ENCODE assay signal across 25 cellular contexts in genomic region chr7:15643000-15643705, GRCh38. TPM values are rescaled to one million over a fixed set of nuclear protein-coding genes. Genes with fewer than 3 reads are reported as not detected.
A peak's percentile ranks its signal among the peaks of the same experiment; 100 is the strongest.
DNase-seq lines count a peak whose midpoint lies in the region; FAIRE-seq and TF ChIP-seq lines count a peak whose summit lies in the region.
"Had no signal": no experiment of that assay in that cellular context is flagged by ENCODE, and none has a peak within 500 bp of the region (broad histone marks: within the 10 kb centered on the region; RNA-seq: fewer than 3 reads in every experiment).

No MANE protein-coding gene starts in this region.

- TF ChIP-seq CTCF in MCF 10A (IDR thresholded peaks at IDR 0.05; ENCODE audit: unreplicated experiment) = no peak
- no peak for TF ChIP-seq CTCF in mammary epithelial cell (conservative IDR thresholded peaks at IDR 0.05 in 1 of 2, IDR thresholded peaks at IDR 0.05 in 1 of 2; ENCODE audit: extremely low read depth in 1 of 2, insufficient read depth in 1 of 2, low read depth in 1 of 2, low read length in 2 of 2)
- TF ChIP-seq CTCF in uterus (IDR thresholded peaks at IDR 0.05) = no peak

- H4K20me1 ChIP-seq in mammary epithelial cell (ENCODE audit: insufficient read depth, low read length) = no peaks in the 10 kb centered on the region

- no peak for TF ChIP-seq POLR2A in uterus (IDR thresholded peaks at IDR 0.05)

- peak; percentile 3 for DNase-seq in MCF 10A (ENCODE audit: unreplicated experiment)
- no peak for DNase-seq in mammary epithelial cell
- DNase-seq in RCC 7860 (ENCODE audit: low spot score) = peak; percentile 94
- DNase-seq in glomerular visceral epithelial cell (ENCODE audit: extremely low spot score) = peak; percentile 93
- no peak for DNase-seq in frontal cortex (ENCODE audit: low spot score in 2 of 2)
- no peak for DNase-seq in uterus
- no peak for DNase-seq in NCI-H1930 (lab: John Stamatoyannopoulos, UW)
- no peak for DNase-seq in activated T-cell treated with anti-CD3 and anti-CD28 coated beads for 4 hours
- DNase-seq: activated CD4-positive, alpha-beta T cell treated with anti-CD3 and anti-CD28 coated beads for 1 hour; activated naive CD8-positive, alpha-beta T cell treated with anti-CD3 and anti-CD28 coated beads, Interleukin-2, amount 10 ng/mL, durations not matched to agents 7 days and 5 days; colonic mucosa; hippocampal formation; KBM-7; kidney; NCI-H1092; NCI-H526; stimulated activated CD4-positive, alpha-beta T cell treated with anti-CD3 and anti-CD28 coated beads, Interleukin-2, amount 100 ng/mL, for 24 hours; trophoblast cell had no signal

- intact Hi-C loops in MCF 10A (cut with micrococcal nuclease) (no loop called here), mammary epithelial cell (cut with micrococcal nuclease) (no loop called here), uterus (cut with DNase I; ENCODE audit: low total_unique reads) (no loop called here)

- no peaks in the 10 kb centered on the region for H3K9me3 ChIP-seq in mammary epithelial cell (replicated peaks; ENCODE audit: insufficient read depth, low read length)
- no peaks in the 10 kb centered on the region for H3K9me3 ChIP-seq in uterus
- H3K9me3 ChIP-seq: A549, colonic mucosa had no signal

- H3K4me3 ChIP-seq in mammary epithelial cell (replicated peaks in 1 of 3; ENCODE audit: insufficient read depth in 1 of 3, low read depth in 2 of 3, low read length in 3 of 3) (no peak overlapping the region), uterus (no peak overlapping the region)
- H3K4me3 ChIP-seq: A549, colonic mucosa had no signal

- 80% methylated on average over 2 of the region's 3 CpGs for WGBS in mammary epithelial cell (ENCODE audit: low coverage, missing lambda C conversion rate)

- H3K27ac Mint-ChIP-seq in MCF 10A (ENCODE audit: low read depth, unreplicated experiment) = no peak overlapping the region
- H3K27ac Mint-ChIP-seq: activated naive CD8-positive, alpha-beta T cell treated with anti-CD3 and anti-CD28 coated beads, Interleukin-2, amount 10 ng/mL, durations not matched to agents 7 days and 5 days; natural killer cell treated with Interleukin-12 subunit alpha and Interleukin-12 subunit beta and Interleukin-15 and Interleukin-18, amount 100 ng/mL, for 72 hours; stimulated activated naive CD8-positive, alpha-beta T cell treated with anti-CD3 and anti-CD28 coated beads, Interleukin-15, Interleukin-2, amounts not matched to agents 100 ng/mL and 50 ng/mL, for 24 hours had no signal

- FAIRE-seq in RCC 7860 (lab: Jason Lieb, UNC) (peak; percentile 93), frontal cortex (lab: Jason Lieb, UNC) (no peak)
- FAIRE-seq: A549, endometrium, kidney had no signal

- no peaks in the 10 kb centered on the region for H3K79me2 ChIP-seq in mammary epithelial cell (ENCODE audit: insufficient read depth, low read length)
- H3K79me2 ChIP-seq: parathyroid adenoma had no signal

- no peaks in the 10 kb centered on the region for H3K4me1 Mint-ChIP-seq in MCF 10A (ENCODE audit: insufficient read depth, unreplicated experiment)
- H3K4me1 Mint-ChIP-seq: activated naive CD8-positive, alpha-beta T cell treated with anti-CD3 and anti-CD28 coated beads, Interleukin-2, amount 10 ng/mL, durations not matched to agents 7 days and 5 days had no signal

- dilution Hi-C loops in mammary epithelial cell (cut with HindIII; ENCODE audit: low sequenced_read_pairs) = no loop called here

- H2AFZ ChIP-seq in mammary epithelial cell (ENCODE audit: low read depth, low read length) = no peak overlapping the region
- H2AFZ ChIP-seq: parathyroid adenoma had no signal

- no peaks in the 10 kb centered on the region for H3K9me3 Mint-ChIP-seq in MCF 10A (ENCODE audit: unreplicated experiment)

- in situ Hi-C loops in mammary epithelial cell (cut with MboI; ENCODE audit: low sequenced_read_pairs in 2 of 2) = no loop called here

- no peaks in the 10 kb centered on the region for H3K36me3 ChIP-seq in mammary epithelial cell (ENCODE audit: insufficient read depth, low read length)
- no peaks in the 10 kb centered on the region for H3K36me3 ChIP-seq in uterus
- H3K36me3 ChIP-seq: colonic mucosa had no signal

- BruUV-seq in MCF 10A (replicated peaks; lab: Mats Ljungman, UMichigan) (no TSS peak), mammary epithelial cell (replicated peaks; lab: Mats Ljungman, UMichigan) (no TSS peak)

- POLR2A ChIA-PET in MCF 10A (lab: Yijun Ruan, JAX) = interaction anchor here (0.6 kb wide), 1 partner anchor 23 kb away, joined by 3 read pairs; no protein-coding TSS in a partner anchor

- CTCF ChIA-PET in MCF 10A (lab: Yijun Ruan, JAX) = interaction anchor here (0.6 kb wide), 1 partner anchor 150 kb away, joined by 3 read pairs; no protein-coding TSS in a partner anchor
- CTCF ChIA-PET in mammary epithelial cell (lab: Charles Lee; ENCODE audit: low non-redundant PET) = no interaction called here

- H3K27me3 ChIP-seq in mammary epithelial cell (ENCODE audit: insufficient read depth, low read length) (no peaks in the 10 kb centered on the region), uterus (no peaks in the 10 kb centered on the region)
- H3K27me3 ChIP-seq: colonic mucosa had no signal

- peaks cover 36% of the 10 kb centered on the region for H3K27me3 Mint-ChIP-seq in MCF 10A (ENCODE audit: insufficient read depth, unreplicated experiment)
- H3K27me3 Mint-ChIP-seq: activated naive CD8-positive, alpha-beta T cell treated with anti-CD3 and anti-CD28 coated beads, Interleukin-2, amount 10 ng/mL, durations not matched to agents 7 days and 5 days; natural killer cell treated with Interleukin-12 subunit alpha and Interleukin-12 subunit beta and Interleukin-15 and Interleukin-18, amount 100 ng/mL, for 72 hours; stimulated activated naive CD8-positive, alpha-beta T cell treated with anti-CD3 and anti-CD28 coated beads, Interleukin-15, Interleukin-2, amounts not matched to agents 100 ng/mL and 50 ng/mL, for 24 hours had no signal

- H3K27ac ChIP-seq in mammary epithelial cell (ENCODE audit: insufficient read depth, low read depth, low read length) = no peak overlapping the region
- H3K27ac ChIP-seq in uterus = no peak overlapping the region
- H3K27ac ChIP-seq: A549, colonic mucosa, parathyroid adenoma had no signal

- no peaks in the 10 kb centered on the region for H3K36me3 Mint-ChIP-seq in MCF 10A (ENCODE audit: insufficient read depth, unreplicated experiment)
- H3K36me3 Mint-ChIP-seq: activated naive CD8-positive, alpha-beta T cell treated with anti-CD3 and anti-CD28 coated beads, Interleukin-2, amount 10 ng/mL, durations not matched to agents 7 days and 5 days had no signal

- no peak overlapping the region for H3K4me2 ChIP-seq in mammary epithelial cell (ENCODE audit: insufficient read depth, low read depth, low read length)
- H3K4me2 ChIP-seq: A549 had no signal

- H3K4me3 Mint-ChIP-seq in MCF 10A (ENCODE audit: unreplicated experiment) = no peak overlapping the region
- H3K4me3 Mint-ChIP-seq: activated naive CD8-positive, alpha-beta T cell treated with anti-CD3 and anti-CD28 coated beads, Interleukin-2, amount 10 ng/mL, durations not matched to agents 7 days and 5 days; natural killer cell treated with Interleukin-12 subunit alpha and Interleukin-12 subunit beta and Interleukin-15 and Interleukin-18, amount 100 ng/mL, for 72 hours; stimulated activated naive CD8-positive, alpha-beta T cell treated with anti-CD3 and anti-CD28 coated beads, Interleukin-15, Interleukin-2, amounts not matched to agents 100 ng/mL and 50 ng/mL, for 24 hours had no signal

- H3K9ac ChIP-seq in mammary epithelial cell (ENCODE audit: insufficient read depth, low read length) = no peak overlapping the region
- H3K9ac ChIP-seq: parathyroid adenoma had no signal

- H3K4me1 ChIP-seq in mammary epithelial cell (ENCODE audit: insufficient read depth, low read length) (no peaks in the 10 kb centered on the region), uterus (no peaks in the 10 kb centered on the region)
- H3K4me1 ChIP-seq: A549, colonic mucosa, parathyroid adenoma had no signal

RNA-seq across cellular contexts. Expression of gene MEOX2, which starts 43.3 kb away (rescaled TPM):
- total RNA-seq in MCF 10A (2022) (not detected in 2 replicates), mammary epithelial cell (not detected), frontal cortex (not detected), uterus (10 to 100 TPM in 1 of 4 donors, 1 to 10 TPM in 2, under 1 TPM in 1; 0.51 to 16.9 (median 5.7) TPM)
- not detected for polyA plus RNA-seq in mammary epithelial cell
- not detected for polyA minus RNA-seq in mammary epithelial cell
- total RNA-seq: activated naive CD8-positive, alpha-beta T cell treated with anti-CD3 and anti-CD28 coated beads, Interleukin-2, amount 10 ng/mL, durations not matched to agents 7 days and 5 days; natural killer cell treated with Interleukin-12 subunit alpha and Interleukin-12 subunit beta and Interleukin-15 and Interleukin-18, amount 100 ng/mL, for 72 hours; OCI-LY7; SK-MEL-5 had no signal
- polyA plus RNA-seq: A549 had no signal

Comparison
In these comparisons a context has a peak if more than half of its experiments do, and no peak if none do; other contexts are left out.
1. DNase-seq: peak in MCF 10A (single experiment), RCC 7860 (single experiment) and glomerular visceral epithelial cell (single experiment); none in mammary epithelial cell (single experiment), frontal cortex (0 of 2), uterus (0 of 2), NCI-H1930 (0 of 2) and activated T-cell treated with anti-CD3 and anti-CD28 coated beads for 4 hours (single experiment).